In genomic region chr19:7561229-7561806, GRCh38 we compare ENCODE assay signal across 26 cellular contexts. TPM values are rescaled to one million over a fixed set of nuclear protein-coding genes. Genes with fewer than 3 reads are reported as not detected.
A peak's percentile ranks its signal among the peaks of the same experiment; 100 is the strongest.
DNase-seq lines count a peak whose midpoint lies in the region; ATAC-seq, FAIRE-seq and TF ChIP-seq lines count a peak whose summit lies in the region.
"Had no signal": no experiment of that assay in that cellular context is flagged by ENCODE, and none has a peak within 500 bp of the region (broad histone marks: within the 10 kb centered on the region; RNA-seq: fewer than 3 reads in every experiment).

No MANE protein-coding gene starts in this region.

- H3K27me3 ChIP-seq in endothelial cell of umbilical vein (ENCODE audit: control insufficient read depth in 2 of 2, insufficient read depth in 2 of 2, low read length in 2 of 2), result no peaks in the 10 kb centered on the region
- no peaks in the 10 kb centered on the region for H3K27me3 ChIP-seq in naive thymus-derived CD4-positive, alpha-beta T cell (ENCODE audit: control insufficient read depth in 2 of 2, insufficient read depth in 2 of 2, low read length in 2 of 2)
- no peaks in the 10 kb centered on the region for H3K27me3 ChIP-seq in upper lobe of right lung
- no peaks in the 10 kb centered on the region for H3K27me3 ChIP-seq in colonic mucosa
- H3K27me3 ChIP-seq: BLaER1 had no signal

- H3K27ac Mint-ChIP-seq in naive thymus-derived CD4-positive, alpha-beta T cell, result no peak overlapping the region
- H3K27ac Mint-ChIP-seq: CD4-positive, CD25-positive, alpha-beta regulatory T cell had no signal

- no peak for FAIRE-seq in endothelial cell of umbilical vein (lab: Jason Lieb, UNC)
- FAIRE-seq: GM18507, H54 had no signal

- ATAC-seq in left ventricle myocardium superior, result peak; percentile 19
- no peak for ATAC-seq in left cardiac atrium
- peak; percentile 31 for ATAC-seq in naive thymus-derived CD4-positive, alpha-beta T cell
- ATAC-seq in upper lobe of right lung, result peak; percentile 58

- DNase-seq in left ventricle myocardium superior, result no peak
- DNase-seq in left cardiac atrium, result no peak
- DNase-seq in endothelial cell of umbilical vein (ENCODE audit: low read depth, low spot score), result no peak
- no peak for DNase-seq in naive thymus-derived CD4-positive, alpha-beta T cell
- DNase-seq in upper lobe of right lung, result no peak
- no peak for DNase-seq in colonic mucosa
- DNase-seq in DMS53 (lab: John Stamatoyannopoulos, UW), result no peak
- DNase-seq in activated effector memory CD4-positive, alpha-beta T cell treated with anti-CD3 and anti-CD28 coated beads, Interleukin-2, amount 50 U/mL, for 16 hours, result no peak
- DNase-seq: 8988T; ACHN; CD4-positive, CD25-positive, alpha-beta regulatory T cell; DMS153; Karpas-422; NCI-H1092 treated with DMSO at 0.1 percent for 48 hours; NCI-H146; NCI-H2029; NCI-H446; NCI-H526; NCI-H82; NK-92 treated with Interleukin-12 subunit alpha and Interleukin-12 subunit beta, amount 100 ng/mL, for 24 hours; Right ventricle myocardium superior; RPMI8226 had no signal

- H3K36me3 ChIP-seq in endothelial cell of umbilical vein (ENCODE audit: control insufficient read depth in 2 of 2, extremely low read depth in 1 of 2, insufficient read depth in 2 of 2, low read length in 2 of 2), result peaks cover 3 to 32% of the 10 kb centered on the region in 2 experiments
- H3K36me3 ChIP-seq in naive thymus-derived CD4-positive, alpha-beta T cell (ENCODE audit: control insufficient read depth in 2 of 3, insufficient read depth in 3 of 3, low read length in 3 of 3), result peaks cover 0 to 43% (median 4%) of the 10 kb centered on the region in 3 experiments
- H3K36me3 ChIP-seq in upper lobe of right lung, result peaks cover 55% of the 10 kb centered on the region
- H3K36me3 ChIP-seq in colonic mucosa, result peaks cover 4% of the 10 kb centered on the region

- TF ChIP-seq POLR2A in endothelial cell of umbilical vein (IDR thresholded peaks at IDR 0.05; ENCODE audit: low read depth, low read length), result no peak

- no peak overlapping the region for H3K4me3 Mint-ChIP-seq in naive thymus-derived CD4-positive, alpha-beta T cell
- H3K4me3 Mint-ChIP-seq: CD4-positive, CD25-positive, alpha-beta regulatory T cell had no signal

- BruUV-seq in endothelial cell of umbilical vein (replicated peaks; lab: Mats Ljungman, UMichigan), result TSS peak; percentile 70

- no peaks in the 10 kb centered on the region for H3K27me3 Mint-ChIP-seq in naive thymus-derived CD4-positive, alpha-beta T cell
- H3K27me3 Mint-ChIP-seq: CD4-positive, CD25-positive, alpha-beta regulatory T cell had no signal

- POLR2A ChIA-PET in endothelial cell of umbilical vein (lab: Charles Lee), result no interaction called here
- POLR2A ChIA-PET in naive thymus-derived CD4-positive, alpha-beta T cell (lab: Charles Lee), result interaction anchor here (0.6 kb wide), 1 partner anchor 826 kb away, joined by 5 read pairs; no protein-coding TSS in a partner anchor

- no peak overlapping the region for H3K4me2 ChIP-seq in endothelial cell of umbilical vein (ENCODE audit: insufficient read depth, low read length)
- H3K4me2 ChIP-seq: BLaER1 had no signal

- TF ChIP-seq CTCF in endothelial cell of umbilical vein (IDR thresholded peaks at IDR 0.05; ENCODE audit: extremely low read depth in 1 of 2, insufficient read depth in 1 of 2, low read depth in 1 of 2, low read length in 2 of 2) (no peak), upper lobe of right lung (IDR thresholded peaks at IDR 0.05) (no peak), colonic mucosa (IDR thresholded peaks at IDR 0.05) (no peak)

- H3K4me1 ChIP-seq in endothelial cell of umbilical vein (ENCODE audit: control insufficient read depth, extremely low read depth, insufficient read depth, low read length) (no peaks in the 10 kb centered on the region), upper lobe of right lung (no peaks in the 10 kb centered on the region), colonic mucosa (no peaks in the 10 kb centered on the region)
- H3K4me1 ChIP-seq in naive thymus-derived CD4-positive, alpha-beta T cell (ENCODE audit: control insufficient read depth in 2 of 2, insufficient read depth in 2 of 2, low read length in 2 of 2), result no peaks in the 10 kb centered on the region
- H3K4me1 ChIP-seq: BLaER1 had no signal

- H4K20me1 ChIP-seq in endothelial cell of umbilical vein (replicated peaks; ENCODE audit: control insufficient read depth, extremely low read depth, insufficient read depth, low read length), result no peaks in the 10 kb centered on the region

- CTCF ChIA-PET in endothelial cell of umbilical vein (lab: Charles Lee), result no interaction called here
- CTCF ChIA-PET in naive thymus-derived CD4-positive, alpha-beta T cell (lab: Charles Lee), result interaction anchor here (0.6 kb wide), 1 partner anchor 509 kb away, joined by 4 read pairs; no protein-coding TSS in a partner anchor

- H3K9me3 Mint-ChIP-seq in naive thymus-derived CD4-positive, alpha-beta T cell, result peaks cover 0 to 4% (median 0%) of the 10 kb centered on the region in 11 donors

- peaks cover 0 to 2% (median 0%) of the 10 kb centered on the region in 7 donors for H3K4me1 Mint-ChIP-seq in naive thymus-derived CD4-positive, alpha-beta T cell
- H3K4me1 Mint-ChIP-seq: CD4-positive, CD25-positive, alpha-beta regulatory T cell had no signal

- H3K27ac ChIP-seq in endothelial cell of umbilical vein (ENCODE audit: insufficient read depth, low read depth, low read length), result no peak overlapping the region
- no peak overlapping the region for H3K27ac ChIP-seq in naive thymus-derived CD4-positive, alpha-beta T cell (ENCODE audit: low read depth, low read length)
- no peak overlapping the region for H3K27ac ChIP-seq in upper lobe of right lung
- no peak overlapping the region for H3K27ac ChIP-seq in colonic mucosa
- H3K27ac ChIP-seq: BLaER1, HL-60 had no signal

- H3K36me3 Mint-ChIP-seq in naive thymus-derived CD4-positive, alpha-beta T cell, result peaks cover 4 to 26% (median 13%) of the 10 kb centered on the region in 5 donors

- dilution Hi-C loops in endothelial cell of umbilical vein (cut with MboI; ENCODE audit: extremely low pct_ligation_motif_present, low sequenced_read_pairs), result no loop called here

- no peaks in the 10 kb centered on the region for H3K79me2 ChIP-seq in endothelial cell of umbilical vein (ENCODE audit: control insufficient read depth, insufficient read depth, low read length)

- no peak overlapping the region for H3K9ac ChIP-seq in endothelial cell of umbilical vein (replicated peaks; ENCODE audit: extremely low read depth, insufficient read depth, low read length)
- H3K9ac ChIP-seq in colonic mucosa (ENCODE audit: low read depth in 2 of 2, low read length in 2 of 2), result no peak overlapping the region
- H3K9ac ChIP-seq: BLaER1 had no signal

- intact Hi-C loops in left ventricle myocardium superior (cut with micrococcal nuclease), result no loop called here
- intact Hi-C loops in left cardiac atrium (cut with DNase I), result loop anchor here in 1 of 2 donors (10.0 kb wide), 1 partner anchor 243 kb away; no protein-coding TSS in a partner anchor
- intact Hi-C loops in endothelial cell of umbilical vein (cut with micrococcal nuclease), result loop anchor here (10.0 kb wide), 1 partner anchor 457 kb away; no protein-coding TSS in a partner anchor
- intact Hi-C loops in naive thymus-derived CD4-positive, alpha-beta T cell (cut with micrococcal nuclease), result no loop called here
- intact Hi-C loops in upper lobe of right lung (cut with DNase I), result no loop called here
- intact Hi-C loops in colonic mucosa (cut with DNase I), result no loop called here

- H3K9me3 ChIP-seq in endothelial cell of umbilical vein (replicated peaks; ENCODE audit: control insufficient read depth, insufficient read depth, low read length) (no peaks in the 10 kb centered on the region), upper lobe of right lung (no peaks in the 10 kb centered on the region), colonic mucosa (no peaks in the 10 kb centered on the region)
- no peaks in the 10 kb centered on the region for H3K9me3 ChIP-seq in naive thymus-derived CD4-positive, alpha-beta T cell (ENCODE audit: control insufficient read depth in 2 of 3, low read length in 3 of 3)

- H3K4me3 ChIP-seq in endothelial cell of umbilical vein (replicated peaks in 1 of 3; ENCODE audit: insufficient read depth in 1 of 3, low read depth in 1 of 3, low read length in 3 of 3) (no peak overlapping the region), upper lobe of right lung (no peak overlapping the region), colonic mucosa (no peak overlapping the region)
- H3K4me3 ChIP-seq in naive thymus-derived CD4-positive, alpha-beta T cell (ENCODE audit: low read length), result no peak overlapping the region
- H3K4me3 ChIP-seq: BLaER1 had no signal

- H2AFZ ChIP-seq in endothelial cell of umbilical vein (ENCODE audit: low read depth, low read length), result no peak overlapping the region

- no peaks in the 10 kb centered on the region for H3K9me1 ChIP-seq in endothelial cell of umbilical vein (replicated peaks; ENCODE audit: control insufficient read depth, extremely low read depth, insufficient read depth, low read length)

RNA-seq across cellular contexts. Expression of gene PNPLA6, which starts 25.8 kb away (rescaled TPM):
- total RNA-seq in left ventricle myocardium superior (55.6 TPM), left cardiac atrium (10 to 100 TPM; 59.2 to 61.7 TPM), endothelial cell of umbilical vein (163 and 164 TPM in 2 replicates), upper lobe of right lung (190 TPM), colonic mucosa (100 to 1,000 TPM in 1 of 2 donors, 10 to 100 TPM in 1; 93.0 to 131 TPM)
- 106 and 117 TPM in 2 replicates for polyA plus RNA-seq in endothelial cell of umbilical vein
- polyA plus RNA-seq in endothelial cell of umbilical vein (2011; cell fraction: cytosol; rRNA removed), result 52.1 and 73.6 TPM in 2 replicates
- polyA plus RNA-seq in endothelial cell of umbilical vein (2011; cell fraction: nucleus; rRNA removed), result 201 and 245 TPM in 2 replicates
- 88.8 and 135 TPM in 2 replicates for polyA plus RNA-seq in endothelial cell of umbilical vein (2012)
- polyA minus RNA-seq in endothelial cell of umbilical vein, result 88.0 and 107 TPM in 2 replicates
- 38.6 TPM for polyA minus RNA-seq in endothelial cell of umbilical vein (2011; cell fraction: cytosol; rRNA and poly(A)+ RNA removed)
- 62.7 and 125 TPM in 2 replicates for polyA minus RNA-seq in endothelial cell of umbilical vein (2011; cell fraction: nucleus; rRNA and poly(A)+ RNA removed)
- total RNA-seq in naive thymus-derived CD4-positive, alpha-beta T cell, result 100 to 1,000 TPM in 4 of 5 experiments, 10 to 100 TPM in 1; 82.0 to 157 (median 133) TPM
- polyA plus RNA-seq in naive thymus-derived CD4-positive, alpha-beta T cell, result 10 to 100 TPM in 1 of 2 donors, 1 to 10 TPM in 1; 5.3 to 12.7 TPM

RNA-seq across cellular contexts. Expression of gene CAMSAP3, which starts 34.3 kb away (rescaled TPM):
- total RNA-seq in left ventricle myocardium superior (2.6 TPM), left cardiac atrium (1 to 10 TPM in 1 of 2 donors, under 1 TPM in 1; 0.73 to 2.0 TPM), endothelial cell of umbilical vein (0.16 and 0.22 TPM in 2 replicates), upper lobe of right lung (29.1 TPM), colonic mucosa (10 to 100 TPM; 41.1 to 55.4 TPM)
- polyA plus RNA-seq in endothelial cell of umbilical vein, result 0.11 TPM in 2 replicates
- 0.04 TPM in 2 replicates for polyA plus RNA-seq in endothelial cell of umbilical vein (2011; cell fraction: cytosol; rRNA removed)
- polyA plus RNA-seq in endothelial cell of umbilical vein (2011; cell fraction: nucleus; rRNA removed), result 0.07 and 0.18 TPM in 2 replicates
- 0.29 TPM in 1 of 2 replicates, not detected in the other for polyA plus RNA-seq in endothelial cell of umbilical vein (2012)
- polyA minus RNA-seq in endothelial cell of umbilical vein, result not detected in 2 replicates
- polyA minus RNA-seq in endothelial cell of umbilical vein (2011; cell fraction: cytosol; rRNA and poly(A)+ RNA removed), result 3.3 TPM
- polyA minus RNA-seq in endothelial cell of umbilical vein (2011; cell fraction: nucleus; rRNA and poly(A)+ RNA removed), result not detected in 2 replicates
- under 1 TPM in 4 of 5 experiments, not detected in 1; 0.16 to 0.76 (median 0.35) TPM for total RNA-seq in naive thymus-derived CD4-positive, alpha-beta T cell
- polyA plus RNA-seq in naive thymus-derived CD4-positive, alpha-beta T cell, result under 1 TPM; 0.06 to 0.07 TPM
- total RNA-seq: CD4-positive, CD25-positive, alpha-beta regulatory T cell had no signal
- polyA plus RNA-seq: CD4-positive, CD25-positive, alpha-beta regulatory T cell had no signal

RNA-seq across cellular contexts. Expression of gene MCOLN1, which starts 38.9 kb away (rescaled TPM):
- total RNA-seq in left ventricle myocardium superior, result 18.5 TPM
- total RNA-seq in left cardiac atrium, result 10 to 100 TPM; 21.2 to 25.0 TPM
- total RNA-seq in endothelial cell of umbilical vein, result 23.0 and 26.9 TPM in 2 replicates
- polyA plus RNA-seq in endothelial cell of umbilical vein, result 60.9 and 84.6 TPM in 2 replicates
- polyA plus RNA-seq in endothelial cell of umbilical vein (2011; cell fraction: cytosol; rRNA removed), result 22.8 and 29.4 TPM in 2 replicates
- 67.0 and 81.1 TPM in 2 replicates for polyA plus RNA-seq in endothelial cell of umbilical vein (2011; cell fraction: nucleus; rRNA removed)
- polyA plus RNA-seq in endothelial cell of umbilical vein (2012), result 24.1 and 24.6 TPM in 2 replicates
- 40.6 and 63.5 TPM in 2 replicates for polyA minus RNA-seq in endothelial cell of umbilical vein
- polyA minus RNA-seq in endothelial cell of umbilical vein (2011; cell fraction: cytosol; rRNA and poly(A)+ RNA removed), result 19.8 TPM
- polyA minus RNA-seq in endothelial cell of umbilical vein (2011; cell fraction: nucleus; rRNA and poly(A)+ RNA removed), result 20.9 and 21.5 TPM in 2 replicates
- 10 to 100 TPM; 13.8 to 49.2 (median 18.1) TPM for total RNA-seq in naive thymus-derived CD4-positive, alpha-beta T cell
- 10 to 100 TPM in 1 of 2 donors, 1 to 10 TPM in 1; 8.8 to 11.7 TPM for polyA plus RNA-seq in naive thymus-derived CD4-positive, alpha-beta T cell
- 55.0 TPM for total RNA-seq in upper lobe of right lung
- total RNA-seq in colonic mucosa, result 10 to 100 TPM; 17.8 to 26.5 TPM

RNA-seq across cellular contexts. Expression of gene ZNF358, which starts 45.4 kb away (rescaled TPM):
- 101 TPM for total RNA-seq in left ventricle myocardium superior
- 10 to 100 TPM; 75.3 to 82.4 TPM for total RNA-seq in left cardiac atrium
- total RNA-seq in endothelial cell of umbilical vein, result 51.2 and 52.1 TPM in 2 replicates
- polyA plus RNA-seq in endothelial cell of umbilical vein, result 83.2 and 90.6 TPM in 2 replicates
- polyA plus RNA-seq in endothelial cell of umbilical vein (2011; cell fraction: cytosol; rRNA removed), result 49.9 and 66.1 TPM in 2 replicates
- polyA plus RNA-seq in endothelial cell of umbilical vein (2011; cell fraction: nucleus; rRNA removed), result 19.7 and 22.3 TPM in 2 replicates
- polyA plus RNA-seq in endothelial cell of umbilical vein (2012), result 41.0 and 45.0 TPM in 2 replicates
- polyA minus RNA-seq in endothelial cell of umbilical vein, result 20.9 and 27.3 TPM in 2 replicates
- polyA minus RNA-seq in endothelial cell of umbilical vein (2011; cell fraction: cytosol; rRNA and poly(A)+ RNA removed), result 18.3 TPM
- polyA minus RNA-seq in endothelial cell of umbilical vein (2011; cell fraction: nucleus; rRNA and poly(A)+ RNA removed), result 7.5 and 12.5 TPM in 2 replicates
- total RNA-seq in naive thymus-derived CD4-positive, alpha-beta T cell, result 10 to 100 TPM in 1 of 5 experiments, 1 to 10 TPM in 4; 5.7 to 10.1 (median 7.2) TPM
- polyA plus RNA-seq in naive thymus-derived CD4-positive, alpha-beta T cell, result 1 to 10 TPM; 1.4 to 2.6 TPM
- total RNA-seq in upper lobe of right lung, result 56.9 TPM
- 10 to 100 TPM; 20.2 to 44.1 TPM for total RNA-seq in colonic mucosa

Comparison
In these comparisons a context has a peak if more than half of its experiments do, and no peak if none do; other contexts are left out.
1. ATAC-seq: peak in left ventricle myocardium superior (single experiment), naive thymus-derived CD4-positive, alpha-beta T cell (single experiment) and upper lobe of right lung (single experiment); none in left cardiac atrium (0 of 2).